12 cellular contexts compared by ENCODE assay signal in the genomic region with DNA sequence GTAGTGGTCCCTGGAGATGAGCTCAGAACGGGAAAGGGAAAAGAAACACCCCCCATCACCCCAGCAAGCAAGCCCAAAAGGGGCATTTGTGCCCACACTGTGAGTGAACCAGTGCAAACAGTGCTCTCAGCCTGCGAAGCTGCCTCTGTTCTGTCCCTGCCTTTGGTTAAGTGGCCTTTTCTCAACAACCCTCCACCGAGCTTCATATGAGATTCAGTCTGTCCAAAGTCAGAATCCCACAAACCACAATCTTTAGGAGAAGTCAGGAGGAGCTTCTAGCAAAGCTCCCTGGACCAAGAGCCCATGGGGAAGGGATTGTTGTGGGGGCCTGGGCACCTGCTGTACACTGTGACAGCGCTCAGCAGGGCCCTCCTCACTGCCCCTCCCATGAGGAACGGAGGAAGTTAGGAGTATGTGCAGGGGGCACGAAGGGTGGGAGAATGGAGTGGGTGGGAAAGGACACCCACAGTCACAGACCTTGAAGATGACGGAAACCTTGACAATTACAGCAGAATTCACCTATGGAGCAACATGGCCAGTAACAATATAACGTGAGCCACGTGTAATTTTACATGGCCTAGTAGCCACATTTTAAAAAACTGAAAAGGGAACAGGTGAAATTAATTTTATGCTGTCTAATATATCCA.
DNase-seq lines count a peak whose midpoint lies in the region; ATAC-seq, FAIRE-seq and TF ChIP-seq lines count a peak whose summit lies in the region.
"Had no signal": no experiment of that assay in that cellular context is flagged by ENCODE, and none has a peak within 500 bp of the region (broad histone marks: within the 10 kb centered on the region; RNA-seq: fewer than 3 reads in every experiment).

No MANE protein-coding gene starts in this region.

- H2AFZ ChIP-seq in smooth muscle cell (ENCODE audit: low read depth): no peak overlapping the region
- H2AFZ ChIP-seq in GM23338: no peak overlapping the region

- H3K4me1 ChIP-seq in Panc1 (ENCODE audit: control insufficient read depth, insufficient read depth, low read length): peaks cover 60% of the 10 kb centered on the region
- H3K4me1 ChIP-seq in smooth muscle cell (ENCODE audit: low read depth): peaks cover 64% of the 10 kb centered on the region
- peaks cover 38% of the 10 kb centered on the region for H3K4me1 ChIP-seq in GM23338 (ENCODE audit: insufficient read depth)

- H3K9me3 ChIP-seq in Panc1 (ENCODE audit: control insufficient read depth, insufficient read depth, low read depth, low read length) (no peaks in the 10 kb centered on the region), smooth muscle cell (replicated peaks; ENCODE audit: low read depth) (no peaks in the 10 kb centered on the region)

- H3K79me2 ChIP-seq in smooth muscle cell (ENCODE audit: low read depth) (peaks cover 21% of the 10 kb centered on the region), GM23338 (replicated peaks; ENCODE audit: insufficient read depth) (no peaks in the 10 kb centered on the region)

- no peak for TF ChIP-seq CTCF in Panc1 (IDR thresholded peaks at IDR 0.05)
- no peak for TF ChIP-seq CTCF in smooth muscle cell (IDR thresholded peaks at IDR 0.05; ENCODE audit: borderline replicate concordance, insufficient read depth, poor library complexity, severe bottlenecking)
- no peak for TF ChIP-seq CTCF in GM23338 (conservative IDR thresholded peaks at IDR 0.05; ENCODE audit: low read depth in 2 of 2)

- CTCF ChIA-PET in Panc1 (lab: Charles Lee): interaction anchor here (0.6 kb wide), 1 partner anchor 29 kb away, joined by 4 read pairs; no protein-coding TSS in a partner anchor

- H4K20me1 ChIP-seq in smooth muscle cell (ENCODE audit: low read depth): no peaks in the 10 kb centered on the region
- no peaks in the 10 kb centered on the region for H4K20me1 ChIP-seq in GM23338 (replicated peaks; ENCODE audit: insufficient read depth)

- peaks cover 4% of the 10 kb centered on the region for H3K36me3 Mint-ChIP-seq in dendritic cell treated with granulocyte-macrophage colony-stimulating factor and Interleukin-4, amounts not matched to agents 40 ng/mL and 50 ng/mL, for 4 days (ENCODE audit: low read depth)
- no peaks in the 10 kb centered on the region; the same call in 2 of the 3 replicates for H3K36me3 Mint-ChIP-seq in GM23338 (ENCODE audit: low read depth)

- TF ChIP-seq POLR2A in GM12891 (IDR thresholded peaks at IDR 0.05; ENCODE audit: low read depth, low read length): no peak

- H3K27ac ChIP-seq in Panc1 (ENCODE audit: low read length) (peak overlapping the region; percentile 61), smooth muscle cell (ENCODE audit: low read depth) (peak overlapping the region; percentile 92), GM23338 (ENCODE audit: low read depth) (no peak overlapping the region)
- H3K27ac ChIP-seq: KMS-11, SK-N-MC had no signal

- H3K4me2 ChIP-seq in smooth muscle cell (peak overlapping the region; percentile 31), GM23338 (no peak overlapping the region)
- H3K4me2 ChIP-seq: KMS-11 had no signal

- H3K36me3 ChIP-seq in Panc1 (ENCODE audit: control insufficient read depth, insufficient read depth, low read length): no peaks in the 10 kb centered on the region
- H3K36me3 ChIP-seq in smooth muscle cell (ENCODE audit: low read depth): no peaks in the 10 kb centered on the region
- no peaks in the 10 kb centered on the region for H3K36me3 ChIP-seq in GM23338 (ENCODE audit: insufficient read depth)

- no TSS peak for BruUV-seq in Panc1 (replicated peaks; lab: Mats Ljungman, UMichigan)

- ATAC-seq in Panc1 (no peak), GM23338 (no peak)

- H3K27me3 Mint-ChIP-seq in dendritic cell treated with granulocyte-macrophage colony-stimulating factor and Interleukin-4, amounts not matched to agents 40 ng/mL and 50 ng/mL, for 4 days: peaks cover 12% of the 10 kb centered on the region
- H3K27me3 Mint-ChIP-seq in GM23338 (ENCODE audit: insufficient read depth, low read depth, poor library complexity): peaks cover 25% of the 10 kb centered on the region

- in situ Hi-C loops in Panc1 (cut with HindIII; ENCODE audit: low pct_unique_long_range_greater_than_20kb, low sequenced_read_pairs): no loop called here

- intact Hi-C loops in Panc1 (cut with micrococcal nuclease; ENCODE audit: unreplicated experiment): no loop called here
- intact Hi-C loops in dendritic cell treated with granulocyte-macrophage colony-stimulating factor and Interleukin-4, amounts not matched to agents 40 ng/mL and 50 ng/mL, for 4 days (cut with micrococcal nuclease): loop anchor here (5.0 kb wide), 1 partner anchor 49 kb away; no protein-coding TSS in a partner anchor

- 74% methylated on average over 9 of the region's 9 CpGs for WGBS in smooth muscle cell (ENCODE audit: low lambda C conversion rate)

- no peak overlapping the region for H3K9ac ChIP-seq in smooth muscle cell (ENCODE audit: low read depth)
- H3K9ac ChIP-seq: KMS-11 had no signal

- H3K4me3 ChIP-seq in Panc1 (ENCODE audit: low read depth in 2 of 2, low read length in 2 of 2) (no peak overlapping the region), smooth muscle cell (no peak overlapping the region), GM23338 (no peak overlapping the region)
- H3K4me3 ChIP-seq: SK-N-MC had no signal

- POLR2A ChIA-PET in Panc1 (lab: Charles Lee): no interaction called here

- FAIRE-seq in GM12891 (lab: Jason Lieb, UNC): peak; percentile 69
- FAIRE-seq: D721Med had no signal

- no peak for DNase-seq in GM12891 (ENCODE audit: insufficient read length, low spot score)
- DNase-seq in Panc1 (ENCODE audit: low read depth, low spot score): no peak
- no peak for DNase-seq in smooth muscle cell (lab: John Stamatoyannopoulos, UW; ENCODE audit: unreplicated experiment)
- DNase-seq in GM23338 (ENCODE audit: low spot score): no peak
- no peak for DNase-seq in stimulated activated CD4-positive, alpha-beta T cell treated with anti-CD3 and anti-CD28 coated beads, Interleukin-4, amount 100 ng/mL, for 1 hour
- no peak for DNase-seq in stimulated activated CD4-positive, alpha-beta T cell treated with anti-CD3 and anti-CD28 coated beads, Interleukin-4, amount 100 ng/mL, for 24 hours
- DNase-seq: activated CD4-positive, alpha-beta T cell treated with anti-CD3 and anti-CD28 coated beads, Interleukin-2, amount 50 U/mL, for 1 hour; substantia nigra had no signal

- H3K27me3 ChIP-seq in Panc1 (ENCODE audit: control insufficient read depth, insufficient read depth, low read length): no peaks in the 10 kb centered on the region
- no peaks in the 10 kb centered on the region for H3K27me3 ChIP-seq in smooth muscle cell (ENCODE audit: low read depth)
- H3K27me3 ChIP-seq in GM23338 (ENCODE audit: insufficient read depth): no peaks in the 10 kb centered on the region

- peaks cover 48% of the 10 kb centered on the region for H3F3A ChIP-seq in smooth muscle cell (ENCODE audit: low read depth)
- 0 out of 2 replicates have a peak, but pooled peaks cover 8% of the 10 kb centered on the region for H3F3A ChIP-seq in GM23338 (replicated peaks; ENCODE audit: low read depth)

- H3K9me2 ChIP-seq in GM23338 (ENCODE audit: insufficient read depth): no peaks in the 10 kb centered on the region

- peak overlapping the region; percentile 24 for H3K27ac Mint-ChIP-seq in dendritic cell treated with granulocyte-macrophage colony-stimulating factor and Interleukin-4, amounts not matched to agents 40 ng/mL and 50 ng/mL, for 4 days
- H3K27ac Mint-ChIP-seq in GM23338: no peak overlapping the region

- no peaks in the 10 kb centered on the region for H3K9me3 Mint-ChIP-seq in dendritic cell treated with granulocyte-macrophage colony-stimulating factor and Interleukin-4, amounts not matched to agents 40 ng/mL and 50 ng/mL, for 4 days
- no peaks in the 10 kb centered on the region; the same call in 1 of the 3 replicates for H3K9me3 Mint-ChIP-seq in GM23338

- H3K4me3 Mint-ChIP-seq in dendritic cell treated with granulocyte-macrophage colony-stimulating factor and Interleukin-4, amounts not matched to agents 40 ng/mL and 50 ng/mL, for 4 days: no peak overlapping the region
- H3K4me3 Mint-ChIP-seq in GM23338: no peak overlapping the region; the same call in 2 of the 3 replicates

- H3K4me1 Mint-ChIP-seq in dendritic cell treated with granulocyte-macrophage colony-stimulating factor and Interleukin-4, amounts not matched to agents 40 ng/mL and 50 ng/mL, for 4 days (ENCODE audit: low read depth): peaks cover 87% of the 10 kb centered on the region
- peaks cover 80% of the 10 kb centered on the region for H3K4me1 Mint-ChIP-seq in GM23338

TF ChIP-seq in GM12891, 5 proteins besides CTCF, POLR2A, EP300 and RAD21:
- TF ChIP-seq PAX5 (IDR thresholded peaks at IDR 0.05; ENCODE audit: insufficient read depth, low read length, severe bottlenecking) (no peak), POU2F2 (IDR thresholded peaks at IDR 0.05; ENCODE audit: low read depth, low read length) (no peak), TAF1 (IDR thresholded peaks at IDR 0.05; ENCODE audit: low read depth, low read length) (no peak), SPI1 (IDR thresholded peaks at IDR 0.05; ENCODE audit: low read depth, low read length) (no peak), POLR2AphosphoS5 (IDR thresholded peaks at IDR 0.05; ENCODE audit: low read depth, low read length) (no peak)

TF ChIP-seq in GM23338, 12 proteins besides CTCF, POLR2A, EP300 and RAD21 (continues in another document):
- TF ChIP-seq, protein P1, sequence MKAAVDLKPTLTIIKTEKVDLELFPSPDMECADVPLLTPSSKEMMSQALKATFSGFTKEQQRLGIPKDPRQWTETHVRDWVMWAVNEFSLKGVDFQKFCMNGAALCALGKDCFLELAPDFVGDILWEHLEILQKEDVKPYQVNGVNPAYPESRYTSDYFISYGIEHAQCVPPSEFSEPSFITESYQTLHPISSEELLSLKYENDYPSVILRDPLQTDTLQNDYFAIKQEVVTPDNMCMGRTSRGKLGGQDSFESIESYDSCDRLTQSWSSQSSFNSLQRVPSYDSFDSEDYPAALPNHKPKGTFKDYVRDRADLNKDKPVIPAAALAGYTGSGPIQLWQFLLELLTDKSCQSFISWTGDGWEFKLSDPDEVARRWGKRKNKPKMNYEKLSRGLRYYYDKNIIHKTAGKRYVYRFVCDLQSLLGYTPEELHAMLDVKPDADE (IDR thresholded peaks at IDR 0.05): no peak
- no peak for TF ChIP-seq POLR2AphosphoS5 (IDR thresholded peaks at IDR 0.05; ENCODE audit: low read depth)
